1 cellular context compared by ENCODE assay signal in the genomic region with DNA sequence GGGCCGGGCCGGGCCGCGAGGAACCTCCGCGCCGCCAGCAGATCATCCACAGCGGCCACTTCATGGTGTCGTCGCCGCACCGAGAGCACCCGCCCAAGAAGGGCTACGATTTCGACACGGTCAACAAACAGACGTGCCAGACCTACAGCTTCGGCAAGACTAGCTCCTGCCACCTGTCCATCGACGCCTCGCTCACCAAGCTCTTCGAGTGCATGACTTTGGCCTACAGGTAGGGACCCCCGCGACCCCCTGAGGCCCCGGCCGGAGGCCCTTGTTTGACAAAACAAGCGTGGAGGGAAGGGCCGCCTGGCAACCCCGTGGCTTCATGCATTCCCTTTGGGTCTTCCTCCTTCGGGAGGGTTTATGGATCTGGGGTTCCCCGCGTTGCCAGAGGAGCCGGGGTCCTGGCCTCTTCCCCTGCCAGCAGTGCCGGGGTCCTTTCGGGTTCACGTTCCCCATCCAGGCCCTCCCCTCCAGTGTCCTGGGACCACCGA.
A peak's percentile ranks its signal among the peaks of the same experiment; 100 is the strongest.
TF ChIP-seq lines count a peak whose summit lies in the region.

No MANE protein-coding gene starts in this region.

TF ChIP-seq in HepG2, 621 proteins besides CTCF, POLR2A, EP300 and RAD21 (continued from another document and continues in another):
- TF ChIP-seq, protein P1, sequence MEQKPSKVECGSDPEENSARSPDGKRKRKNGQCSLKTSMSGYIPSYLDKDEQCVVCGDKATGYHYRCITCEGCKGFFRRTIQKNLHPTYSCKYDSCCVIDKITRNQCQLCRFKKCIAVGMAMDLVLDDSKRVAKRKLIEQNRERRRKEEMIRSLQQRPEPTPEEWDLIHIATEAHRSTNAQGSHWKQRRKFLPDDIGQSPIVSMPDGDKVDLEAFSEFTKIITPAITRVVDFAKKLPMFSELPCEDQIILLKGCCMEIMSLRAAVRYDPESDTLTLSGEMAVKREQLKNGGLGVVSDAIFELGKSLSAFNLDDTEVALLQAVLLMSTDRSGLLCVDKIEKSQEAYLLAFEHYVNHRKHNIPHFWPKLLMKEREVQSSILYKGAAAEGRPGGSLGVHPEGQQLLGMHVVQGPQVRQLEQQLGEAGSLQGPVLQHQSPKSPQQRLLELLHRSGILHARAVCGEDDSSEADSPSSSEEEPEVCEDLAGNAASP (CRISPR knock-in tag; IDR thresholded peaks at IDR 0.05; ENCODE audit: borderline replicate concordance) = no peak
- TF ChIP-seq GZF1 (CRISPR knock-in tag; IDR thresholded peaks at IDR 0.05) = no peak
- TF ChIP-seq, protein P2, sequence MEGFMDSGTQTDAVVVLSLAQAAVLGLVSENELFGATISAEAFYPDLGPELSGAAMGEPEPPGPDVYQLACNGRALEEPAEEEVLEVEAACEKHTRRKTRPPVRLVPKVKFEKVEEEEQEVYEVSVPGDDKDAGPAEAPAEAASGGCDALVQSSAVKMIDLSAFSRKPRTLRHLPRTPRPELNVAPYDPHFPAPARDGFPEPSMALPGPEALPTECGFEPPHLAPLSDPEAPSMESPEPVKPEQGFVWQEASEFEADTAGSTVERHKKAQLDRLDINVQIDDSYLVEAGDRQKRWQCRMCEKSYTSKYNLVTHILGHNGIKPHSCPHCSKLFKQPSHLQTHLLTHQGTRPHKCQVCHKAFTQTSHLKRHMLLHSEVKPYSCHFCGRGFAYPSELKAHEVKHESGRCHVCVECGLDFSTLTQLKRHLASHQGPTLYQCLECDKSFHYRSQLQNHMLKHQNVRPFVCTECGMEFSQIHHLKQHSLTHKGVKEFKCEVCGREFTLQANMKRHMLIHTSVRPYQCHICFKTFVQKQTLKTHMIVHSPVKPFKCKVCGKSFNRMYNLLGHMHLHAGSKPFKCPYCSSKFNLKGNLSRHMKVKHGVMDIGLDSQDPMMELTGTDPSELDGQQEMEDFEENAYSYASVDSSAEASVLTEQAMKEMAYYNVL (CRISPR knock-in tag; IDR thresholded peaks at IDR 0.05; ENCODE audit: borderline replicate concordance) = peak; percentile 41; the same call in 1 of the 2 replicates
- TF ChIP-seq ZNF558 (CRISPR knock-in tag; IDR thresholded peaks at IDR 0.05; ENCODE audit: borderline replicate concordance) = no peak; the same call in 1 of the 2 replicates
- TF ChIP-seq HNRNPLL (IDR thresholded peaks at IDR 0.05; ENCODE audit: low read depth, low read length, poor library complexity, severe bottlenecking) = no peak
- TF ChIP-seq ZNF652 (CRISPR knock-in tag; IDR thresholded peaks at IDR 0.05; ENCODE audit: borderline replicate concordance, low read depth) = no peak
- TF ChIP-seq, protein P3, sequence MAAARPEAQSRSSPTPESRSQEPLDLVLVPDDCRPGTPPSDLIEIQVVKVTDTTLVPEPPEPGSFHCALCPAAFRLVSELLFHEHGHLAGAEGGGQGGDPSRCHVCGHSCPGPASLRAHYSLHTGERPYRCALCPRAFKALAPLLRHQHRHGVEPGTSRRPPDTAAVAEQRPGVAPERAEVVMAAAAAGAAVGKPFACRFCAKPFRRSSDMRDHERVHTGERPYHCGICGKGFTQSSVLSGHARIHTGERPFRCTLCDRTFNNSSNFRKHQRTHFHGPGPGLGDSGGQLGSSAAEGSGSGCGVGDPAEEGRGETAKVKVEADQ (CRISPR knock-in tag; IDR thresholded peaks at IDR 0.05; ENCODE audit: borderline replicate concordance) = peak; percentile 24; the same call in 1 of the 2 replicates
- no peak for TF ChIP-seq NFYB (CRISPR knock-in tag; IDR thresholded peaks at IDR 0.05)
- peak; percentile 90 for TF ChIP-seq ZNF780A (CRISPR knock-in tag; IDR thresholded peaks at IDR 0.05)
- no peak for TF ChIP-seq DNMT3B (CRISPR knock-in tag; conservative IDR thresholded peaks at IDR 0.05)
- no peak for TF ChIP-seq HNRNPL (IDR thresholded peaks at IDR 0.05; ENCODE audit: low read depth, low read length)
- no peak for TF ChIP-seq MEIS1 (CRISPR knock-in tag; IDR thresholded peaks at IDR 0.05; ENCODE audit: borderline replicate concordance)
- TF ChIP-seq EEA1 (CRISPR knock-in tag; IDR thresholded peaks at IDR 0.05; ENCODE audit: borderline replicate concordance) = 0 out of 2 replicates have a peak, but pooled peaks have one; percentile 63
- peak; percentile 54 for TF ChIP-seq ZNF776 (CRISPR knock-in tag; IDR thresholded peaks at IDR 0.05)
- TF ChIP-seq NR2F6 (IDR thresholded peaks at IDR 0.05) = no peak
- 0 out of 2 replicates have a peak, but pooled peaks have one; percentile 18 for TF ChIP-seq NR2F6 (CRISPR knock-in tag; IDR thresholded peaks at IDR 0.05)
- TF ChIP-seq ZNF607 (CRISPR knock-in tag; IDR thresholded peaks at IDR 0.05; ENCODE audit: borderline replicate concordance) = peak; percentile 73; the same call in 1 of the 2 replicates
- TF ChIP-seq, protein P4, sequence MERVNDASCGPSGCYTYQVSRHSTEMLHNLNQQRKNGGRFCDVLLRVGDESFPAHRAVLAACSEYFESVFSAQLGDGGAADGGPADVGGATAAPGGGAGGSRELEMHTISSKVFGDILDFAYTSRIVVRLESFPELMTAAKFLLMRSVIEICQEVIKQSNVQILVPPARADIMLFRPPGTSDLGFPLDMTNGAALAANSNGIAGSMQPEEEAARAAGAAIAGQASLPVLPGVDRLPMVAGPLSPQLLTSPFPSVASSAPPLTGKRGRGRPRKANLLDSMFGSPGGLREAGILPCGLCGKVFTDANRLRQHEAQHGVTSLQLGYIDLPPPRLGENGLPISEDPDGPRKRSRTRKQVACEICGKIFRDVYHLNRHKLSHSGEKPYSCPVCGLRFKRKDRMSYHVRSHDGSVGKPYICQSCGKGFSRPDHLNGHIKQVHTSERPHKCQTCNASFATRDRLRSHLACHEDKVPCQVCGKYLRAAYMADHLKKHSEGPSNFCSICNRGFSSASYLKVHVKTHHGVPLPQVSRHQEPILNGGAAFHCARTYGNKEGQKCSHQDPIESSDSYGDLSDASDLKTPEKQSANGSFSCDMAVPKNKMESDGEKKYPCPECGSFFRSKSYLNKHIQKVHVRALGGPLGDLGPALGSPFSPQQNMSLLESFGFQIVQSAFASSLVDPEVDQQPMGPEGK (CRISPR knock-in tag; IDR thresholded peaks at IDR 0.05) = no peak
- TF ChIP-seq IRF2 (CRISPR knock-in tag; IDR thresholded peaks at IDR 0.05) = 0 out of 2 replicates have a peak, but pooled peaks have one; percentile 34
- TF ChIP-seq SRSF4 (IDR thresholded peaks at IDR 0.05; ENCODE audit: low read depth, low read length, poor library complexity, severe bottlenecking) = no peak
- peak; percentile 65; the same call in 1 of the 2 replicates for TF ChIP-seq TMF1 (CRISPR knock-in tag; IDR thresholded peaks at IDR 0.05; ENCODE audit: low read depth)
- peak in 1 of 2 experiments; percentile 75; a peak in 1 of 4 replicates for TF ChIP-seq KLF16 (CRISPR knock-in tag; IDR thresholded peaks at IDR 0.05)
- TF ChIP-seq, protein P5, sequence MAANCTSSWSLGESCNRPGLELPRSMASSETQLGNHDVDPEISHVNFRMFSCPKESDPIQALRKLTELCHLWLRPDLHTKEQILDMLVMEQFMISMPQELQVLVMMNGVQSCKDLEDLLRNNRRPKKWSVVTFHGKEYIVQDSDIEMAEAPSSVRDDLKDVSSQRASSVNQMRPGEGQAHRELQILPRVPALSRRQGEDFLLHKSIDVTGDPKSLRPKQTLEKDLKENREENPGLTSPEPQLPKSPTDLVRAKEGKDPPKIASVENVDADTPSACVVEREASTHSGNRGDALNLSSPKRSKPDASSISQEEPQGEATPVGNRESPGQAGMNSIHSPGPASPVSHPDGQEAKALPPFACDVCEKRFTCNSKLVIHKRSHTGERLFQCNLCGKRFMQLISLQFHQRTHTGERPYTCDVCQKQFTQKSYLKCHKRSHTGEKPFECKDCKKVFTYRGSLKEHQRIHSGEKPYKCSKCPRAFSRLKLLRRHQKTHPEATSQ (CRISPR knock-in tag; IDR thresholded peaks at IDR 0.05; ENCODE audit: borderline replicate concordance) = 0 out of 2 replicates have a peak, but pooled peaks have one; percentile 54
- TF ChIP-seq, protein P6, sequence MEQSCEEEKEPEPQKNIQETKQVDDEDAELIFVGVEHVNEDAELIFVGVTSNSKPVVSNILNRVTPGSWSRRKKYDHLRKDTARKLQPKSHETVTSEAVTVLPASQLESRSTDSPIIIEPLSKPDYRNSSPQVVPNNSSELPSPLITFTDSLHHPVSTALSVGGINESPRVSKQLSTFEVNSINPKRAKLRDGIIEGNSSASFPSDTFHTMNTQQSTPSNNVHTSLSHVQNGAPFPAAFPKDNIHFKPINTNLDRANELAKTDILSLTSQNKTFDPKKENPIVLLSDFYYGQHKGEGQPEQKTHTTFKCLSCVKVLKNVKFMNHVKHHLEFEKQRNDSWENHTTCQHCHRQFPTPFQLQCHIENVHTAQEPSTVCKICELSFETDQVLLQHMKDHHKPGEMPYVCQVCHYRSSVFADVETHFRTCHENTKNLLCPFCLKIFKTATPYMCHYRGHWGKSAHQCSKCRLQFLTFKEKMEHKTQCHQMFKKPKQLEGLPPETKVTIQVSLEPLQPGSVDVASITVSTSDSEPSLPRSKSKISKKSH (CRISPR knock-in tag; IDR thresholded peaks at IDR 0.05; ENCODE audit: borderline replicate concordance) = peak; percentile 79; the same call in 1 of the 2 replicates
- TF ChIP-seq ZNF883 (CRISPR knock-in tag; IDR thresholded peaks at IDR 0.05; ENCODE audit: not compliant biosample characterization) = peak; percentile 68
- 0 out of 2 replicates have a peak, but pooled peaks have one; percentile 65 for TF ChIP-seq PRMT3 (CRISPR knock-in tag; IDR thresholded peaks at IDR 0.05; ENCODE audit: borderline replicate concordance, low read depth)
- no peak for TF ChIP-seq ZNF564 (CRISPR knock-in tag; IDR thresholded peaks at IDR 0.05)
- TF ChIP-seq SMARCC2 (IDR thresholded peaks at IDR 0.05) = no peak
- TF ChIP-seq MIXL1 (CRISPR knock-in tag; IDR thresholded peaks at IDR 0.05) = peak; percentile 66; the same call in 1 of the 2 replicates
- peak; percentile 51; the same call in 1 of the 2 replicates for TF ChIP-seq HDAC2 (CRISPR knock-in tag; IDR thresholded peaks at IDR 0.05)
- TF ChIP-seq KLF11 (CRISPR knock-in tag; IDR thresholded peaks at IDR 0.05) = peak; percentile 79; the same call in 1 of the 2 replicates
- TF ChIP-seq ZNF557 (CRISPR knock-in tag; IDR thresholded peaks at IDR 0.05) = 0 out of 2 replicates have a peak, but pooled peaks have one; percentile 60
- TF ChIP-seq XBP1 (CRISPR knock-in tag; IDR thresholded peaks at IDR 0.05) = peak; percentile 20; the same call in 1 of the 2 replicates
- TF ChIP-seq ZNF367 (CRISPR knock-in tag; IDR thresholded peaks at IDR 0.05; ENCODE audit: borderline replicate concordance) = no peak; the same call in 1 of the 2 replicates
- TF ChIP-seq NFATC3 (CRISPR knock-in tag; IDR thresholded peaks at IDR 0.05) = 0 out of 2 replicates have a peak, but pooled peaks have one; percentile 36
- TF ChIP-seq ZNF263 (CRISPR knock-in tag; IDR thresholded peaks at IDR 0.05) = peak; percentile 65
- peak; percentile 56 for TF ChIP-seq NCOA2 (CRISPR knock-in tag; IDR thresholded peaks at IDR 0.05)
- peak; percentile 73 for TF ChIP-seq ZBTB7B (CRISPR knock-in tag; IDR thresholded peaks at IDR 0.05)
- no peak for TF ChIP-seq TRIM24 (CRISPR knock-in tag; IDR thresholded peaks at IDR 0.05)
- peak; percentile 91; the same call in 1 of the 2 replicates for TF ChIP-seq ZNF563 (CRISPR knock-in tag; IDR thresholded peaks at IDR 0.05)
- TF ChIP-seq, protein P7, sequence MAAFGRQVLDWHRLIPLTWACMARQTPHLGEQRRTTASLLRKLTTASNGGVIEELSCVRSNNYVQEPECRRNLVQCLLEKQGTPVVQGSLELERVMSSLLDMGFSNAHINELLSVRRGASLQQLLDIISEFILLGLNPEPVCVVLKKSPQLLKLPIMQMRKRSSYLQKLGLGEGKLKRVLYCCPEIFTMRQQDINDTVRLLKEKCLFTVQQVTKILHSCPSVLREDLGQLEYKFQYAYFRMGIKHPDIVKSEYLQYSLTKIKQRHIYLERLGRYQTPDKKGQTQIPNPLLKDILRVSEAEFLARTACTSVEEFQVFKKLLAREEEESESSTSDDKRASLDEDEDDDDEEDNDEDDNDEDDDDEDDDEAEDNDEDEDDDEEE (CRISPR knock-in tag; IDR thresholded peaks at IDR 0.05) = no peak; the same call in 1 of the 2 replicates
- peak; percentile 50 for TF ChIP-seq BCL6 (CRISPR knock-in tag; IDR thresholded peaks at IDR 0.05)
- no peak for TF ChIP-seq ZFP1 (CRISPR knock-in tag; IDR thresholded peaks at IDR 0.05)
- TF ChIP-seq, protein P8, sequence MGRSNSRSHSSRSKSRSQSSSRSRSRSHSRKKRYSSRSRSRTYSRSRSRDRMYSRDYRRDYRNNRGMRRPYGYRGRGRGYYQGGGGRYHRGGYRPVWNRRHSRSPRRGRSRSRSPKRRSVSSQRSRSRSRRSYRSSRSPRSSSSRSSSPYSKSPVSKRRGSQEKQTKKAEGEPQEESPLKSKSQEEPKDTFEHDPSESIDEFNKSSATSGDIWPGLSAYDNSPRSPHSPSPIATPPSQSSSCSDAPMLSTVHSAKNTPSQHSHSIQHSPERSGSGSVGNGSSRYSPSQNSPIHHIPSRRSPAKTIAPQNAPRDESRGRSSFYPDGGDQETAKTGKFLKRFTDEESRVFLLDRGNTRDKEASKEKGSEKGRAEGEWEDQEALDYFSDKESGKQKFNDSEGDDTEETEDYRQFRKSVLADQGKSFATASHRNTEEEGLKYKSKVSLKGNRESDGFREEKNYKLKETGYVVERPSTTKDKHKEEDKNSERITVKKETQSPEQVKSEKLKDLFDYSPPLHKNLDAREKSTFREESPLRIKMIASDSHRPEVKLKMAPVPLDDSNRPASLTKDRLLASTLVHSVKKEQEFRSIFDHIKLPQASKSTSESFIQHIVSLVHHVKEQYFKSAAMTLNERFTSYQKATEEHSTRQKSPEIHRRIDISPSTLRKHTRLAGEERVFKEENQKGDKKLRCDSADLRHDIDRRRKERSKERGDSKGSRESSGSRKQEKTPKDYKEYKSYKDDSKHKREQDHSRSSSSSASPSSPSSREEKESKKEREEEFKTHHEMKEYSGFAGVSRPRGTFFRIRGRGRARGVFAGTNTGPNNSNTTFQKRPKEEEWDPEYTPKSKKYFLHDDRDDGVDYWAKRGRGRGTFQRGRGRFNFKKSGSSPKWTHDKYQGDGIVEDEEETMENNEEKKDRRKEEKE (IDR thresholded peaks at IDR 0.05) = no peak
- TF ChIP-seq ZFP36L2 (CRISPR knock-in tag; IDR thresholded peaks at IDR 0.05) = no peak
- peak; percentile 61; the same call in 1 of the 2 replicates for TF ChIP-seq ELF3 (CRISPR knock-in tag; IDR thresholded peaks at IDR 0.05)
- TF ChIP-seq, protein P9, sequence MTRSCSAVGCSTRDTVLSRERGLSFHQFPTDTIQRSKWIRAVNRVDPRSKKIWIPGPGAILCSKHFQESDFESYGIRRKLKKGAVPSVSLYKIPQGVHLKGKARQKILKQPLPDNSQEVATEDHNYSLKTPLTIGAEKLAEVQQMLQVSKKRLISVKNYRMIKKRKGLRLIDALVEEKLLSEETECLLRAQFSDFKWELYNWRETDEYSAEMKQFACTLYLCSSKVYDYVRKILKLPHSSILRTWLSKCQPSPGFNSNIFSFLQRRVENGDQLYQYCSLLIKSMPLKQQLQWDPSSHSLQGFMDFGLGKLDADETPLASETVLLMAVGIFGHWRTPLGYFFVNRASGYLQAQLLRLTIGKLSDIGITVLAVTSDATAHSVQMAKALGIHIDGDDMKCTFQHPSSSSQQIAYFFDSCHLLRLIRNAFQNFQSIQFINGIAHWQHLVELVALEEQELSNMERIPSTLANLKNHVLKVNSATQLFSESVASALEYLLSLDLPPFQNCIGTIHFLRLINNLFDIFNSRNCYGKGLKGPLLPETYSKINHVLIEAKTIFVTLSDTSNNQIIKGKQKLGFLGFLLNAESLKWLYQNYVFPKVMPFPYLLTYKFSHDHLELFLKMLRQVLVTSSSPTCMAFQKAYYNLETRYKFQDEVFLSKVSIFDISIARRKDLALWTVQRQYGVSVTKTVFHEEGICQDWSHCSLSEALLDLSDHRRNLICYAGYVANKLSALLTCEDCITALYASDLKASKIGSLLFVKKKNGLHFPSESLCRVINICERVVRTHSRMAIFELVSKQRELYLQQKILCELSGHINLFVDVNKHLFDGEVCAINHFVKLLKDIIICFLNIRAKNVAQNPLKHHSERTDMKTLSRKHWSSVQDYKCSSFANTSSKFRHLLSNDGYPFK (CRISPR knock-in tag; IDR thresholded peaks at IDR 0.05; ENCODE audit: borderline replicate concordance) = no peak
- TF ChIP-seq SOX5 (CRISPR knock-in tag; IDR thresholded peaks at IDR 0.05; ENCODE audit: borderline replicate concordance) = 0 out of 2 replicates have a peak, but pooled peaks have one; percentile 11
